In genomic region chr17:28339431-28339830, GRCh38 we compare ENCODE assay signal across 14 cellular contexts. TPM values are rescaled to one million over a fixed set of nuclear protein-coding genes. Genes with fewer than 3 reads are reported as not detected.
DNase-seq lines count a peak whose midpoint lies in the region; ATAC-seq and TF ChIP-seq lines count a peak whose summit lies in the region.
"Had no signal": no experiment of that assay in that cellular context is flagged by ENCODE, and none has a peak within 500 bp of the region (broad histone marks: within the 10 kb centered on the region; RNA-seq: fewer than 3 reads in every experiment).

No MANE protein-coding gene starts in this region.

- no peak overlapping the region for H3K14ac ChIP-seq in mesenchymal stem cell (ENCODE audit: low read length in 2 of 2)

- H3K4me3 ChIP-seq in heart left ventricle, result peak overlapping the region in 1 of 12 donors; percentile 15
- H3K4me3 ChIP-seq in mesenchymal stem cell (ENCODE audit: insufficient read depth in 1 of 2, low read depth in 1 of 2, low read length in 2 of 2), result no peak overlapping the region
- H3K4me3 ChIP-seq: BLaER1 treated with 17β-estradiol and CSF1 and Interleukin-3, amounts not matched to agents 10 nM and 100 nM; MG63; PC-9 had no signal

- H3K9me3 ChIP-seq in heart left ventricle, result no peaks in the 10 kb centered on the region
- no peaks in the 10 kb centered on the region for H3K9me3 ChIP-seq in mesenchymal stem cell (ENCODE audit: control insufficient read depth, low read length)
- H3K9me3 ChIP-seq: BLaER1 treated with 17β-estradiol and CSF1 and Interleukin-3, amounts not matched to agents 10 nM and 100 nM; MG63 had no signal

- DNase-seq in heart left ventricle, result no peak
- DNase-seq in left ventricle myocardium superior, result no peak
- peak; percentile 94 for DNase-seq in chondrocyte (ENCODE audit: low spot score)
- no peak for DNase-seq in mesenchymal stem cell
- no peak for DNase-seq in ureter (ENCODE audit: low spot score)
- no peak for DNase-seq in activated gamma-delta T cell treated with Interleukin-2 at 50 U/mL for 16 hours
- DNase-seq: H7, MG63, NCI-H1092, NCI-H1694, NCI-H510A treated with DMSO at 0.1 percent for 48 hours, PC-9 had no signal

- H3K27ac Mint-ChIP-seq in chondrocyte (ENCODE audit: unreplicated experiment), result peak overlapping the region; percentile 17

- H2BK120ac ChIP-seq in mesenchymal stem cell (ENCODE audit: low read depth, low read length), result no peak overlapping the region

- no peak for TF ChIP-seq POLR2A in heart left ventricle (IDR thresholded peaks at IDR 0.05)

- H2BK12ac ChIP-seq in mesenchymal stem cell (ENCODE audit: low read length in 2 of 2), result no peak overlapping the region

- H2AK5ac ChIP-seq in mesenchymal stem cell (ENCODE audit: low read length, severe bottlenecking), result no peak overlapping the region

- no peak overlapping the region for H3K4me2 ChIP-seq in mesenchymal stem cell (ENCODE audit: low read length, poor library complexity, severe bottlenecking)
- H3K4me2 ChIP-seq: BLaER1 treated with 17β-estradiol and CSF1 and Interleukin-3, amounts not matched to agents 10 nM and 100 nM; PC-9 had no signal

- peaks cover 36% of the 10 kb centered on the region for H3K4me1 Mint-ChIP-seq in chondrocyte (ENCODE audit: low read depth)

- no peak overlapping the region for H3K4me3 Mint-ChIP-seq in chondrocyte (ENCODE audit: unreplicated experiment)

- H3K9me3 Mint-ChIP-seq in chondrocyte (ENCODE audit: low read depth), result no peaks in the 10 kb centered on the region

- H2BK15ac ChIP-seq in mesenchymal stem cell (ENCODE audit: low read depth, poor library complexity, severe bottlenecking), result no peak overlapping the region

- H3K18ac ChIP-seq in mesenchymal stem cell (ENCODE audit: low read depth in 1 of 2, low read length in 2 of 2), result no peak overlapping the region

- H3K27me3 ChIP-seq in heart left ventricle, result no peaks in the 10 kb centered on the region
- no peaks in the 10 kb centered on the region for H3K27me3 ChIP-seq in mesenchymal stem cell (ENCODE audit: control insufficient read depth in 1 of 2, insufficient read depth in 1 of 2, low read length in 2 of 2)
- H3K27me3 ChIP-seq: BLaER1 treated with 17β-estradiol and CSF1 and Interleukin-3, amounts not matched to agents 10 nM and 100 nM; MG63 had no signal

- H3K23ac ChIP-seq in mesenchymal stem cell (ENCODE audit: low read length in 2 of 2), result no peak overlapping the region

- H3K36me3 ChIP-seq in heart left ventricle (peaks cover 4 to 54% (median 51%) of the 10 kb centered on the region in 9 donors), mesenchymal stem cell (ENCODE audit: control insufficient read depth in 1 of 2, insufficient read depth in 2 of 2, low read depth in 1 of 2, low read length in 2 of 2) (peaks cover 54 to 56% of the 10 kb centered on the region in 2 experiments)

- no peak overlapping the region for H3K4ac ChIP-seq in mesenchymal stem cell (ENCODE audit: low read depth in 1 of 2, low read length in 2 of 2)

- H2BK5ac ChIP-seq in mesenchymal stem cell (ENCODE audit: low read depth, low read length, poor library complexity, severe bottlenecking), result no peak overlapping the region

- H3K4me1 ChIP-seq in heart left ventricle (peaks cover 0 to 57% (median 41%) of the 10 kb centered on the region in 12 donors), mesenchymal stem cell (ENCODE audit: control insufficient read depth, insufficient read depth, low read depth, low read length) (peaks cover 15% of the 10 kb centered on the region)

- H4K8ac ChIP-seq in mesenchymal stem cell (ENCODE audit: low read length), result peak overlapping the region; percentile 40

- intact Hi-C loops in heart left ventricle (cut with DNase I), result loop anchor here in 3 of 10 donors (5.0 to 10.0 kb wide), 3 partner anchors 605 to 615 kb away; partner anchors contain the start of gene PHF12 (in 2 of the 3)
- intact Hi-C loops in left ventricle myocardium superior (cut with micrococcal nuclease), result no loop called here

- no peak overlapping the region for H3K9ac ChIP-seq in mesenchymal stem cell (ENCODE audit: low read length)
- H3K9ac ChIP-seq: BLaER1 treated with 17β-estradiol and CSF1 and Interleukin-3, amounts not matched to agents 10 nM and 100 nM had no signal

- ATAC-seq in heart left ventricle (no peak), left ventricle myocardium superior (no peak), GM18909 (IDR thresholded peaks at IDR 0.05; ENCODE audit: poor library complexity, unreplicated experiment) (no peak)

- TF ChIP-seq CTCF in heart left ventricle (IDR thresholded peaks at IDR 0.05), result no peak
- no peak for TF ChIP-seq CTCF in chondrocyte (IDR thresholded peaks at IDR 0.05)

- H3K27ac ChIP-seq in heart left ventricle, result peak overlapping the region in 11 of 12 donors; percentile 15 to 100 (median 98)
- no peak overlapping the region for H3K27ac ChIP-seq in mesenchymal stem cell (ENCODE audit: low read length, poor library complexity, severe bottlenecking)
- H3K27ac ChIP-seq: BLaER1 treated with 17β-estradiol and CSF1 and Interleukin-3, amounts not matched to agents 10 nM and 100 nM; PC-9 had no signal

- no peak overlapping the region for H4K91ac ChIP-seq in mesenchymal stem cell (ENCODE audit: low read length)

- H3K27me3 Mint-ChIP-seq in chondrocyte (ENCODE audit: low read depth), result no peaks in the 10 kb centered on the region

- H3K36me3 Mint-ChIP-seq in chondrocyte (ENCODE audit: low read depth), result peaks cover 24% of the 10 kb centered on the region

- WGBS in heart left ventricle, 4 donors, result 82 to 92% (median 91%) methylated on average over 15 of the region's 15 CpGs
- WGBS in mesenchymal stem cell, result 96% methylated on average over 15 of the region's 15 CpGs

- H2AFZ ChIP-seq in mesenchymal stem cell (ENCODE audit: low read depth, low read length), result no peak overlapping the region
- H2AFZ ChIP-seq: PC-9 had no signal

- peaks cover 43% of the 10 kb centered on the region for H3K79me1 ChIP-seq in mesenchymal stem cell (replicated peaks; ENCODE audit: low read length, poor library complexity, severe bottlenecking)

RNA-seq across cellular contexts. Expression of gene TNFAIP1, which starts 3.9 kb away (rescaled TPM):
- total RNA-seq in heart left ventricle, result 10 to 100 TPM; 31.7 to 83.4 (median 50.3) TPM
- polyA plus RNA-seq in heart left ventricle, result 10 to 100 TPM; 11.9 to 47.8 TPM
- 32.6 TPM for total RNA-seq in left ventricle myocardium superior
- total RNA-seq in chondrocyte, result 52.0 to 79.5 TPM (median 74.0 TPM) in 3 replicates
- polyA plus RNA-seq in mesenchymal stem cell (2013, experiment 1 of 2), result 49.4 TPM
- polyA plus RNA-seq in mesenchymal stem cell (2013, experiment 2 of 2), result 49.9 TPM
- 55.1 TPM for total RNA-seq in ureter

RNA-seq across cellular contexts. Expression of gene IFT20, which starts 4.2 kb away (rescaled TPM):
- total RNA-seq in heart left ventricle (10 to 100 TPM in 6 of 9 donors, 1 to 10 TPM in 3; 7.9 to 16.7 (median 11.0) TPM), left ventricle myocardium superior (12.5 TPM), chondrocyte (63.7 to 70.2 TPM (median 64.3 TPM) in 3 replicates), ureter (48.8 TPM)
- polyA plus RNA-seq in heart left ventricle, result 10 to 100 TPM; 17.4 to 18.9 TPM
- polyA plus RNA-seq in mesenchymal stem cell (2013, experiment 1 of 2), result 71.7 TPM
- 73.0 TPM for polyA plus RNA-seq in mesenchymal stem cell (2013, experiment 2 of 2)

RNA-seq across cellular contexts. Expression of gene POLDIP2, which starts 17.9 kb away (rescaled TPM):
- total RNA-seq in heart left ventricle, result 100 to 1,000 TPM; 125 to 194 (median 163) TPM
- 100 to 1,000 TPM in 1 of 2 donors, 10 to 100 TPM in 1; 97.8 to 186 TPM for polyA plus RNA-seq in heart left ventricle
- total RNA-seq in left ventricle myocardium superior, result 157 TPM
- total RNA-seq in chondrocyte, result 70.1 to 70.8 TPM (median 70.4 TPM) in 3 replicates
- 67.8 TPM for polyA plus RNA-seq in mesenchymal stem cell (2013, experiment 1 of 2)
- polyA plus RNA-seq in mesenchymal stem cell (2013, experiment 2 of 2), result 67.2 TPM
- total RNA-seq in ureter, result 74.6 TPM

RNA-seq across cellular contexts. Expression of gene TMEM97, which starts 20.4 kb away (rescaled TPM):
- total RNA-seq in heart left ventricle (1 to 10 TPM; 2.5 to 6.0 (median 3.3) TPM), left ventricle myocardium superior (2.4 TPM), chondrocyte (11.8 to 14.3 TPM (median 13.6 TPM) in 3 replicates), ureter (237 TPM)
- polyA plus RNA-seq in heart left ventricle, result 1 to 10 TPM; 1.4 to 7.9 TPM
- 174 TPM for polyA plus RNA-seq in mesenchymal stem cell (2013, experiment 1 of 2)
- 170 TPM for polyA plus RNA-seq in mesenchymal stem cell (2013, experiment 2 of 2)

RNA-seq across cellular contexts. Expression of gene SEBOX, which starts 25.6 kb away (rescaled TPM):
- total RNA-seq in heart left ventricle (not detected), left ventricle myocardium superior (not detected), chondrocyte (not detected in 3 replicates), ureter (not detected)
- not detected for polyA plus RNA-seq in heart left ventricle
- not detected for polyA plus RNA-seq in mesenchymal stem cell (2013, experiment 1 of 2)
- not detected for polyA plus RNA-seq in mesenchymal stem cell (2013, experiment 2 of 2)
- total RNA-seq: H7, PC-9 had no signal
